ENCODE assay signal across 1 cellular context in genomic region chr5:138177936-138178515, GRCh38.
TF ChIP-seq lines count a peak whose summit lies in the region.

No MANE protein-coding gene starts in this region.

TF ChIP-seq in HepG2, 621 proteins besides CTCF, POLR2A, EP300 and RAD21 (continued from another document and continues in another):
- no peak for TF ChIP-seq DDIT3 (CRISPR knock-in tag; IDR thresholded peaks at IDR 0.05)
- no peak for TF ChIP-seq ZNF256 (CRISPR knock-in tag; conservative IDR thresholded peaks at IDR 0.05)
- TF ChIP-seq ZFP82 (CRISPR knock-in tag; IDR thresholded peaks at IDR 0.05; ENCODE audit: borderline replicate concordance), result peak; percentile 75; the same call in 1 of the 2 replicates
- TF ChIP-seq SPEN (CRISPR knock-in tag; IDR thresholded peaks at IDR 0.05; ENCODE audit: low read depth), result no peak
- TF ChIP-seq XRCC5 (optimal IDR thresholded peaks at IDR 0.05; ENCODE audit: low read length), result peak; percentile 18
- peak; percentile 45; the same call in 1 of the 2 replicates for TF ChIP-seq ZNF773 (CRISPR knock-in tag; IDR thresholded peaks at IDR 0.05; ENCODE audit: borderline replicate concordance)
- no peak for TF ChIP-seq ZNF572 (CRISPR knock-in tag; IDR thresholded peaks at IDR 0.05)
- no peak for TF ChIP-seq PCBP2 (optimal IDR thresholded peaks at IDR 0.05; ENCODE audit: low read depth, low read length, poor library complexity, severe bottlenecking)
- TF ChIP-seq ZBTB20 (CRISPR knock-in tag; IDR thresholded peaks at IDR 0.05; ENCODE audit: borderline replicate concordance, low read depth), result no peak
- TF ChIP-seq ERF (CRISPR knock-in tag; IDR thresholded peaks at IDR 0.05), result no peak
- TF ChIP-seq SATB2 (CRISPR knock-in tag; IDR thresholded peaks at IDR 0.05), result no peak
- TF ChIP-seq RBFOX2 (IDR thresholded peaks at IDR 0.05; ENCODE audit: low read depth, low read length), result 0 out of 2 replicates have a peak, but pooled peaks have one; percentile 24
- TF ChIP-seq CENPT (CRISPR knock-in tag; IDR thresholded peaks at IDR 0.05; ENCODE audit: low read depth), result no peak
- TF ChIP-seq ZNF142 (CRISPR knock-in tag; IDR thresholded peaks at IDR 0.05), result no peak
- TF ChIP-seq ZNF670 (CRISPR knock-in tag; IDR thresholded peaks at IDR 0.05; ENCODE audit: borderline replicate concordance), result 0 out of 2 replicates have a peak, but pooled peaks have one; percentile 21
- TF ChIP-seq ZC3H13 (CRISPR knock-in tag; IDR thresholded peaks at IDR 0.05), result 0 out of 2 replicates have a peak, but pooled peaks have one; percentile 9
- TF ChIP-seq ZNF747 (CRISPR knock-in tag; IDR thresholded peaks at IDR 0.05; ENCODE audit: borderline replicate concordance), result peak; percentile 4; the same call in 1 of the 2 replicates
- TF ChIP-seq REL (CRISPR knock-in tag; conservative IDR thresholded peaks at IDR 0.05), result no peak
- TF ChIP-seq ZNF121 (CRISPR knock-in tag; IDR thresholded peaks at IDR 0.05), result no peak
- no peak for TF ChIP-seq NR2F1 (CRISPR knock-in tag; IDR thresholded peaks at IDR 0.05)
- TF ChIP-seq ZBTB42 (CRISPR knock-in tag; IDR thresholded peaks at IDR 0.05), result no peak
- no peak for TF ChIP-seq ZNF234 (CRISPR knock-in tag; conservative IDR thresholded peaks at IDR 0.05)
- no peak for TF ChIP-seq BHLHE40 (IDR thresholded peaks at IDR 0.05; ENCODE audit: low read length)
- peak in 1 of 2 experiments; percentile 49; a peak in 1 of 4 replicates for TF ChIP-seq HMGXB4 (CRISPR knock-in tag; IDR thresholded peaks at IDR 0.05; ENCODE audit: borderline replicate concordance in 1 of 2, low read depth in 1 of 2)
- no peak for TF ChIP-seq NFE2 (CRISPR knock-in tag; IDR thresholded peaks at IDR 0.05)
- TF ChIP-seq RARA (CRISPR knock-in tag; IDR thresholded peaks at IDR 0.05), result no peak
- no peak for TF ChIP-seq ZNF441 (CRISPR knock-in tag; IDR thresholded peaks at IDR 0.05; ENCODE audit: borderline replicate concordance)
- 0 out of 2 replicates have a peak, but pooled peaks have one; percentile 20 for TF ChIP-seq ZNF678 (CRISPR knock-in tag; IDR thresholded peaks at IDR 0.05)
- no peak for TF ChIP-seq RBM22 (optimal IDR thresholded peaks at IDR 0.05; ENCODE audit: low read length)
- TF ChIP-seq TAF15 (IDR thresholded peaks at IDR 0.05; ENCODE audit: low read depth, low read length, poor library complexity, severe bottlenecking), result no peak
- TF ChIP-seq PHB2 (IDR thresholded peaks at IDR 0.05; ENCODE audit: partially characterized antibody), result no peak
- TF ChIP-seq HES4 (CRISPR knock-in tag; IDR thresholded peaks at IDR 0.05; ENCODE audit: borderline replicate concordance), result 0 out of 2 replicates have a peak, but pooled peaks have one; percentile 18
- TF ChIP-seq YEATS4 (CRISPR knock-in tag; IDR thresholded peaks at IDR 0.05; ENCODE audit: borderline replicate concordance), result 0 out of 2 replicates have a peak, but pooled peaks have one; percentile 2
- no peak for TF ChIP-seq ATAD3A (CRISPR knock-in tag; IDR thresholded peaks at IDR 0.05)
- TF ChIP-seq E2F2 (CRISPR knock-in tag; IDR thresholded peaks at IDR 0.05; ENCODE audit: borderline replicate concordance), result 0 out of 2 replicates have a peak, but pooled peaks have one; percentile 62
- TF ChIP-seq HDAC1 (CRISPR knock-in tag; IDR thresholded peaks at IDR 0.05), result no peak
- TF ChIP-seq IKZF1 (IDR thresholded peaks at IDR 0.05), result no peak
- no peak for TF ChIP-seq ZBTB38 (CRISPR knock-in tag; IDR thresholded peaks at IDR 0.05)
- no peak for TF ChIP-seq TOE1 (CRISPR knock-in tag; IDR thresholded peaks at IDR 0.05)
- peak; percentile 43 for TF ChIP-seq SMAD3 (CRISPR knock-in tag; IDR thresholded peaks at IDR 0.05)
- TF ChIP-seq SMYD3 (CRISPR knock-in tag; IDR thresholded peaks at IDR 0.05), result no peak
- TF ChIP-seq PRDM4 (CRISPR knock-in tag; IDR thresholded peaks at IDR 0.05; ENCODE audit: borderline replicate concordance), result no peak
- no peak for TF ChIP-seq IRF2 (CRISPR knock-in tag; IDR thresholded peaks at IDR 0.05)
- no peak for TF ChIP-seq ZNF33A (CRISPR knock-in tag; IDR thresholded peaks at IDR 0.05; ENCODE audit: borderline replicate concordance)
- TF ChIP-seq HNF1A (IDR thresholded peaks at IDR 0.05; ENCODE audit: low read depth), result no peak
- TF ChIP-seq HNF1A (CRISPR knock-in tag; IDR thresholded peaks at IDR 0.05; ENCODE audit: borderline replicate concordance), result 0 out of 2 replicates have a peak, but pooled peaks have one; percentile 14
- TF ChIP-seq ZNF331 (CRISPR knock-in tag; IDR thresholded peaks at IDR 0.05), result no peak
- TF ChIP-seq ZNF639 (CRISPR knock-in tag; conservative IDR thresholded peaks at IDR 0.05), result no peak
- TF ChIP-seq THAP7 (CRISPR knock-in tag; IDR thresholded peaks at IDR 0.05), result no peak
- no peak for TF ChIP-seq ZNF841 (CRISPR knock-in tag; IDR thresholded peaks at IDR 0.05; ENCODE audit: borderline replicate concordance)
